Comparison of ENCODE assay signal across 8 cellular contexts in genomic region chr11:11243790-11244469, GRCh38.
DNase-seq lines count a peak whose midpoint lies in the region; ATAC-seq and TF ChIP-seq lines count a peak whose summit lies in the region.

No MANE protein-coding gene starts in this region.

- peak; percentile 43 for DNase-seq in NCI-H2029 (lab: John Stamatoyannopoulos, UW)
- no peak for DNase-seq in NCI-H2029 treated with DMSO at 0.1 percent for 48 hours (lab: John Stamatoyannopoulos, UW)
- peak; percentile 23 for DNase-seq in T-helper 9 cell
- DNase-seq in fibroblast of pulmonary artery (ENCODE audit: low read depth): peak; percentile 6
- DNase-seq in activated naive CD4-positive, alpha-beta T cell treated with anti-CD3 and anti-CD28 coated beads, Interleukin-2, amount 50 U/mL, for 16 hours: no peak

- TF ChIP-seq CTCF in fibroblast of pulmonary artery (IDR thresholded peaks at IDR 0.05; ENCODE audit: low read length, missing control alignments): no peak

- peak overlapping the region; percentile 79 for H3K27ac ChIP-seq in rectal smooth muscle tissue (ENCODE audit: low read depth, low read length)

- no peaks in the 10 kb centered on the region for H3K36me3 ChIP-seq in rectal smooth muscle tissue (ENCODE audit: control insufficient read depth, insufficient read depth, low read length)

- no peaks in the 10 kb centered on the region for H3K27me3 ChIP-seq in rectal smooth muscle tissue (ENCODE audit: control insufficient read depth, insufficient read depth, low read length)

- H3K4me3 ChIP-seq in fibroblast of pulmonary artery (replicated peaks; ENCODE audit: low read depth, low read length): no peak overlapping the region
- H3K4me3 ChIP-seq in rectal smooth muscle tissue (ENCODE audit: low read length): no peak overlapping the region

- peaks cover 24% of the 10 kb centered on the region for H3K4me1 ChIP-seq in rectal smooth muscle tissue (ENCODE audit: control insufficient read depth, insufficient read depth, low read length)

- ATAC-seq in HG03103 (IDR thresholded peaks at IDR 0.05; ENCODE audit: low read depth, unreplicated experiment): peak; percentile 76
- no peak for ATAC-seq in HG02678 (IDR thresholded peaks at IDR 0.05; ENCODE audit: unreplicated experiment)

- no peak overlapping the region for H3K9ac ChIP-seq in rectal smooth muscle tissue (ENCODE audit: low read length)

Comparison
In these comparisons a context has a peak if more than half of its experiments do, and no peak if none do; other contexts are left out.
1. DNase-seq: peak in NCI-H2029 (single experiment), T-helper 9 cell (single experiment) and fibroblast of pulmonary artery (single experiment); none in NCI-H2029 treated with DMSO at 0.1 percent for 48 hours (single experiment) and activated naive CD4-positive, alpha-beta T cell treated with anti-CD3 and anti-CD28 coated beads, Interleukin-2, amount 50 U/mL, for 16 hours (single experiment).